In the genomic region with DNA sequence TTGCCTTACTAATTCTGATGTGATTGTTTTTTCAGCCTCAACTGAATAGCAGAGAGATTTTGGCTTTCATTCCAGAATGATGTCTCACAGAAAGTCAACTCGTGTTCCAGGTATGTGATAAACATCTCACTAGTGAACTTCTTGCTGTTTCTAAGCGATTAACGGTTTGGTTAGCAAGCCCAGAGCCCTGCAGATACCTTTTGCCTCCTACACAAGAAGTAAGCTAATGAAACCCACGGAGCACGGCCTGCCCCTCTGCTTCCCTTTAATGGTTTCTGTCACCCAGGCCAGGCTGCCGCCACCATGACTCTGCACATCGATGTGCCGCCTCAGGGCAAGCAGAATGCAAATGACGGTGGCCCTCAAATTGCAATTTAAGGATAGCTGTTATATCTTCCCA, we compare ENCODE assay signal across 13 cellular contexts.
DNase-seq lines count a peak whose midpoint lies in the region; ATAC-seq and TF ChIP-seq lines count a peak whose summit lies in the region.
"Had no signal": no experiment of that assay in that cellular context is flagged by ENCODE, and none has a peak within 500 bp of the region (broad histone marks: within the 10 kb centered on the region; RNA-seq: fewer than 3 reads in every experiment).

No MANE protein-coding gene starts in this region.

- peak overlapping the region; percentile 0 for H3K56ac ChIP-seq in mesendoderm (ENCODE audit: low read length)

- no peaks in the 10 kb centered on the region for H3K9me2 ChIP-seq in PC-9 (ENCODE audit: insufficient read depth)

- no peak overlapping the region for H4K8ac ChIP-seq in mesendoderm (ENCODE audit: low read depth, low read length)

- no peaks in the 10 kb centered on the region for H3K9me3 ChIP-seq in T-helper 17 cell (ENCODE audit: control insufficient read depth, low read length, poor library complexity, severe bottlenecking)
- no peaks in the 10 kb centered on the region for H3K9me3 ChIP-seq in PC-9 (ENCODE audit: insufficient read depth, low read depth)
- H3K9me3 ChIP-seq: upper lobe of left lung had no signal

- H3F3A ChIP-seq in PC-9 (ENCODE audit: insufficient read depth, low read depth), result no peaks in the 10 kb centered on the region

- H3K27me3 Mint-ChIP-seq in T-helper 17 cell, result no peaks in the 10 kb centered on the region
- H3K27me3 Mint-ChIP-seq in activated naive CD4-positive, alpha-beta T cell treated with anti-CD3 and anti-CD28 coated beads for 36 hours (ENCODE audit: low read depth), result peaks cover 2% of the 10 kb centered on the region
- H3K27me3 Mint-ChIP-seq: CD4-positive, alpha-beta T cell had no signal

- intact Hi-C loops in activated naive CD4-positive, alpha-beta T cell treated with anti-CD3 and anti-CD28 coated beads for 36 hours (cut with micrococcal nuclease), result no loop called here
- intact Hi-C loops in PC-9 (cut with micrococcal nuclease; ENCODE audit: unreplicated experiment), result no loop called here

- H2BK120ac ChIP-seq in mesendoderm (ENCODE audit: low read depth, low read length), result no peak overlapping the region

- no peaks in the 10 kb centered on the region for H3K79me1 ChIP-seq in mesendoderm (ENCODE audit: low read length)

- POLR2A ChIA-PET in PC-9 (lab: Charles Lee; ENCODE audit: unreplicated experiment), result no interaction called here

- no peaks in the 10 kb centered on the region for H4K20me1 ChIP-seq in PC-9 (ENCODE audit: insufficient read depth)

- H3K4me2 ChIP-seq in mesendoderm (ENCODE audit: low read length) (no peak overlapping the region), PC-9 (no peak overlapping the region)

- H2AK5ac ChIP-seq in mesendoderm (ENCODE audit: low read length), result no peak overlapping the region

- H2AFZ ChIP-seq in PC-9, result no peak overlapping the region

- H3K27ac ChIP-seq in mesendoderm (ENCODE audit: low read depth, low read length), result no peak overlapping the region
- H3K27ac ChIP-seq in PC-9, result no peak overlapping the region
- H3K27ac ChIP-seq: upper lobe of left lung had no signal

- no peak overlapping the region for H2BK15ac ChIP-seq in mesendoderm (replicated peaks; ENCODE audit: low read depth)

- TF ChIP-seq CTCF in GM12865 (IDR thresholded peaks at IDR 0.05; ENCODE audit: insufficient read depth, low read depth, low read length, missing control alignments) (no peak), PC-9 (conservative IDR thresholded peaks at IDR 0.05) (no peak)

- H3K79me2 ChIP-seq in mesendoderm (ENCODE audit: control insufficient read depth, insufficient read depth, low read length) (no peaks in the 10 kb centered on the region), PC-9 (ENCODE audit: low read depth) (no peaks in the 10 kb centered on the region)

- H3K9me3 Mint-ChIP-seq in activated naive CD4-positive, alpha-beta T cell treated with anti-CD3 and anti-CD28 coated beads for 36 hours, result no peaks in the 10 kb centered on the region
- H3K9me3 Mint-ChIP-seq: activated T-helper 1 cell treated with anti-CD3 and anti-CD28 coated beads, Interleukin-12 subunit alpha, Interleukin-12 subunit beta, Interleukin-2, Interleukin-4 antibody, amounts not matched to agents 30 ng/mL and 10 ng/mL and 1 ng/mL, durations not matched to agents 14 hours and 24 hours and 36 hours; CD4-positive, alpha-beta T cell had no signal

- H3K4ac ChIP-seq in mesendoderm (ENCODE audit: low read depth, low read length), result no peak overlapping the region

- no peak overlapping the region for H3K9ac ChIP-seq in mesendoderm (ENCODE audit: low read length)

- H4K5ac ChIP-seq in mesendoderm (ENCODE audit: low read length), result no peak overlapping the region

- DNase-seq in GM12865 (ENCODE audit: low read depth), result peak; percentile 51
- DNase-seq in T-helper 17 cell, result no peak
- DNase-seq in mesendoderm, result peak; percentile 78
- DNase-seq in activated naive CD4-positive, alpha-beta T cell treated with anti-CD3 and anti-CD28 coated beads for 36 hours, result no peak
- no peak for DNase-seq in RKO (ENCODE audit: low spot score)
- DNase-seq in PC-9, result no peak
- no peak for DNase-seq in HuH-7 (ENCODE audit: low spot score)
- DNase-seq: CD4-positive, alpha-beta T cell; NCI-H2171 treated with DMSO at 0.1 percent for 48 hours had no signal

- H3K4me1 ChIP-seq in mesendoderm (ENCODE audit: control insufficient read depth, low read depth, low read length), result peaks cover 2% of the 10 kb centered on the region
- H3K4me1 ChIP-seq in PC-9 (replicated peaks; ENCODE audit: insufficient read depth), result no peaks in the 10 kb centered on the region
- H3K4me1 ChIP-seq: upper lobe of left lung had no signal

- H3K4me3 ChIP-seq in GM12865 (ENCODE audit: low read depth, low read length) (no peak overlapping the region), mesendoderm (ENCODE audit: low read length) (no peak overlapping the region), PC-9 (no peak overlapping the region)
- H3K4me3 ChIP-seq: upper lobe of left lung had no signal

- no peak overlapping the region for H3K23ac ChIP-seq in mesendoderm (ENCODE audit: low read length)

- H3K4me1 Mint-ChIP-seq in T-helper 17 cell, result peaks cover 21% of the 10 kb centered on the region
- H3K4me1 Mint-ChIP-seq in activated naive CD4-positive, alpha-beta T cell treated with anti-CD3 and anti-CD28 coated beads for 36 hours (ENCODE audit: low read depth), result no peaks in the 10 kb centered on the region

- no TSS peak for BruUV-seq in PC-9 (replicated peaks; lab: Mats Ljungman, UMichigan)

- no peak overlapping the region for H3K18ac ChIP-seq in mesendoderm (ENCODE audit: low read length)

- WGBS in mesendoderm (ENCODE audit: extremely low coverage, insufficient coverage, low lambda C conversion rate), result no CpG with 5 or more reads among the region's 9 CpGs

- CTCF ChIA-PET in activated naive CD4-positive, alpha-beta T cell treated with anti-CD3 and anti-CD28 coated beads for 36 hours (lab: Charles Lee), result no interaction called here
- CTCF ChIA-PET in PC-9 (lab: Charles Lee), result no interaction called here

- H3K36me3 Mint-ChIP-seq in T-helper 17 cell (ENCODE audit: low read depth), result no peaks in the 10 kb centered on the region
- H3K36me3 Mint-ChIP-seq in activated naive CD4-positive, alpha-beta T cell treated with anti-CD3 and anti-CD28 coated beads for 36 hours (ENCODE audit: low read depth), result no peaks in the 10 kb centered on the region

- no peak overlapping the region for H3K4me3 Mint-ChIP-seq in T-helper 17 cell
- no peak overlapping the region for H3K4me3 Mint-ChIP-seq in activated naive CD4-positive, alpha-beta T cell treated with anti-CD3 and anti-CD28 coated beads for 36 hours
- H3K4me3 Mint-ChIP-seq: activated T-helper 1 cell treated with anti-CD3 and anti-CD28 coated beads, Interleukin-12 subunit alpha, Interleukin-12 subunit beta, Interleukin-2, Interleukin-4 antibody, amounts not matched to agents 30 ng/mL and 10 ng/mL and 1 ng/mL, durations not matched to agents 14 hours and 24 hours and 36 hours; CD4-positive, alpha-beta T cell had no signal

- H3K27ac Mint-ChIP-seq in T-helper 17 cell, result peak overlapping the region; percentile 78
- no peak overlapping the region for H3K27ac Mint-ChIP-seq in activated naive CD4-positive, alpha-beta T cell treated with anti-CD3 and anti-CD28 coated beads for 36 hours
- H3K27ac Mint-ChIP-seq: activated T-helper 1 cell treated with anti-CD3 and anti-CD28 coated beads, Interleukin-12 subunit alpha, Interleukin-12 subunit beta, Interleukin-2, Interleukin-4 antibody, amounts not matched to agents 30 ng/mL and 10 ng/mL and 1 ng/mL, durations not matched to agents 14 hours and 24 hours and 36 hours; CD4-positive, alpha-beta T cell had no signal

- H3K27me3 ChIP-seq in mesendoderm (ENCODE audit: insufficient read depth, low read length, poor library complexity) (no peaks in the 10 kb centered on the region), PC-9 (ENCODE audit: insufficient read depth, low read depth) (no peaks in the 10 kb centered on the region)
- H3K27me3 ChIP-seq: upper lobe of left lung had no signal

- ATAC-seq in HG02885 (IDR thresholded peaks at IDR 0.05; ENCODE audit: poor library complexity, unreplicated experiment), result peak; percentile 65
- no peak for ATAC-seq in T-helper 17 cell
- ATAC-seq: HepG2 had no signal

- H2BK5ac ChIP-seq in mesendoderm (ENCODE audit: low read length), result no peak overlapping the region

- H3K36me3 ChIP-seq in mesendoderm (ENCODE audit: control insufficient read depth, insufficient read depth, low read length) (no peaks in the 10 kb centered on the region), PC-9 (ENCODE audit: low read depth) (no peaks in the 10 kb centered on the region)
- H3K36me3 ChIP-seq: upper lobe of left lung had no signal

Comparison
In these comparisons a context has a peak if more than half of its experiments do, and no peak if none do; other contexts are left out.
1. DNase-seq: peak in GM12865 (single experiment) and mesendoderm (single experiment); none in T-helper 17 cell (0 of 3), activated naive CD4-positive, alpha-beta T cell treated with anti-CD3 and anti-CD28 coated beads for 36 hours (single experiment), RKO (single experiment), PC-9 (0 of 2) and HuH-7 (single experiment).